ENCODE assay signal across 1 cellular context in the genomic region with DNA sequence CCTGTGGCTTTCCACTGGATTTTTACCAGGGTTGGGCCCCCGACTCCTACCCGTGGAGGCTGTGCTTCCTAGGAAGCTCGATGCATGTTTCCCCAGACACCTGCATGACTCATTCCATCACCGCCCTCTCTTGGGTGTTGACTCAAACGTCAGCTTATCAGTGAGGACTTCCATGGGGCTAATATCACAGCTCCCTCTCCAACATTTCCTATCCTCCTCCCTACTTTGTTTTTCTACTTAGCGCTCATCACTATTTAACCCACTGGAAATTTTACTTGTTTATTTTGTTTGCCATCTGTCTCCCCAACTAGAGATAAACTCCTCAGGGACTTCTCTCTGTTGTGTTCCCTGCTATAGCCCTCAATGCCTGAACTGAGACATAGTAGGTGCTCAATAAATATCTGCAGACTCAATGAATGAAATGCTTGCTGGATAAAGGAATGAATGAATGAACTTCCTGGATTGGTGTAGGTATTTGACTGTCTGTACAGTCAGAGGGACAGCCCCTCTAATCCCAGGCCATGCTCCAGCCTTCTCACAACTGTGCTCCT.
TF ChIP-seq lines count a peak whose summit lies in the region.

No MANE protein-coding gene starts in this region.

TF ChIP-seq in K562, 482 proteins besides CTCF, POLR2A, EP300 and RAD21 (continued from another document and continues in another):
- TF ChIP-seq NFXL1 (CRISPR knock-in tag; IDR thresholded peaks at IDR 0.05) (no peak), BRD9 (IDR thresholded peaks at IDR 0.05; ENCODE audit: low read depth, partially characterized antibody) (no peak), CCAR2 (IDR thresholded peaks at IDR 0.05; ENCODE audit: low read depth, low read length) (no peak), ZFPM2 (CRISPR knock-in tag; IDR thresholded peaks at IDR 0.05) (no peak), ARHGAP35 (IDR thresholded peaks at IDR 0.05; ENCODE audit: partially characterized antibody) (no peak), HEY1 (CRISPR knock-in tag; IDR thresholded peaks at IDR 0.05; ENCODE audit: borderline replicate concordance) (no peak), ZNF3 (CRISPR knock-in tag; IDR thresholded peaks at IDR 0.05) (no peak), ZNF431 (CRISPR knock-in tag; IDR thresholded peaks at IDR 0.05) (no peak), E4F1 (CRISPR knock-in tag; IDR thresholded peaks at IDR 0.05; ENCODE audit: borderline replicate concordance) (no peak), SRSF7 (optimal IDR thresholded peaks at IDR 0.05; ENCODE audit: low read depth, low read length) (no peak), SREBF1 (IDR thresholded peaks at IDR 0.05; ENCODE audit: borderline replicate concordance, low read depth, low read length) (no peak), HMG20B (CRISPR knock-in tag; IDR thresholded peaks at IDR 0.05) (no peak), ZNF212 (CRISPR knock-in tag; IDR thresholded peaks at IDR 0.05) (no peak), MCM7 (IDR thresholded peaks at IDR 0.05) (no peak), CBX5 (IDR thresholded peaks at IDR 0.05; ENCODE audit: borderline replicate concordance, low read depth) (no peak), NR2C2 (CRISPR knock-in tag; IDR thresholded peaks at IDR 0.05) (no peak), NR2C2 (tag; IDR thresholded peaks at IDR 0.05) (no peak), CGGBP1 (CRISPR knock-in tag; IDR thresholded peaks at IDR 0.05) (no peak), GATA2 (CRISPR knock-in tag; IDR thresholded peaks at IDR 0.05) (no peak)
- TF ChIP-seq, protein P1, sequence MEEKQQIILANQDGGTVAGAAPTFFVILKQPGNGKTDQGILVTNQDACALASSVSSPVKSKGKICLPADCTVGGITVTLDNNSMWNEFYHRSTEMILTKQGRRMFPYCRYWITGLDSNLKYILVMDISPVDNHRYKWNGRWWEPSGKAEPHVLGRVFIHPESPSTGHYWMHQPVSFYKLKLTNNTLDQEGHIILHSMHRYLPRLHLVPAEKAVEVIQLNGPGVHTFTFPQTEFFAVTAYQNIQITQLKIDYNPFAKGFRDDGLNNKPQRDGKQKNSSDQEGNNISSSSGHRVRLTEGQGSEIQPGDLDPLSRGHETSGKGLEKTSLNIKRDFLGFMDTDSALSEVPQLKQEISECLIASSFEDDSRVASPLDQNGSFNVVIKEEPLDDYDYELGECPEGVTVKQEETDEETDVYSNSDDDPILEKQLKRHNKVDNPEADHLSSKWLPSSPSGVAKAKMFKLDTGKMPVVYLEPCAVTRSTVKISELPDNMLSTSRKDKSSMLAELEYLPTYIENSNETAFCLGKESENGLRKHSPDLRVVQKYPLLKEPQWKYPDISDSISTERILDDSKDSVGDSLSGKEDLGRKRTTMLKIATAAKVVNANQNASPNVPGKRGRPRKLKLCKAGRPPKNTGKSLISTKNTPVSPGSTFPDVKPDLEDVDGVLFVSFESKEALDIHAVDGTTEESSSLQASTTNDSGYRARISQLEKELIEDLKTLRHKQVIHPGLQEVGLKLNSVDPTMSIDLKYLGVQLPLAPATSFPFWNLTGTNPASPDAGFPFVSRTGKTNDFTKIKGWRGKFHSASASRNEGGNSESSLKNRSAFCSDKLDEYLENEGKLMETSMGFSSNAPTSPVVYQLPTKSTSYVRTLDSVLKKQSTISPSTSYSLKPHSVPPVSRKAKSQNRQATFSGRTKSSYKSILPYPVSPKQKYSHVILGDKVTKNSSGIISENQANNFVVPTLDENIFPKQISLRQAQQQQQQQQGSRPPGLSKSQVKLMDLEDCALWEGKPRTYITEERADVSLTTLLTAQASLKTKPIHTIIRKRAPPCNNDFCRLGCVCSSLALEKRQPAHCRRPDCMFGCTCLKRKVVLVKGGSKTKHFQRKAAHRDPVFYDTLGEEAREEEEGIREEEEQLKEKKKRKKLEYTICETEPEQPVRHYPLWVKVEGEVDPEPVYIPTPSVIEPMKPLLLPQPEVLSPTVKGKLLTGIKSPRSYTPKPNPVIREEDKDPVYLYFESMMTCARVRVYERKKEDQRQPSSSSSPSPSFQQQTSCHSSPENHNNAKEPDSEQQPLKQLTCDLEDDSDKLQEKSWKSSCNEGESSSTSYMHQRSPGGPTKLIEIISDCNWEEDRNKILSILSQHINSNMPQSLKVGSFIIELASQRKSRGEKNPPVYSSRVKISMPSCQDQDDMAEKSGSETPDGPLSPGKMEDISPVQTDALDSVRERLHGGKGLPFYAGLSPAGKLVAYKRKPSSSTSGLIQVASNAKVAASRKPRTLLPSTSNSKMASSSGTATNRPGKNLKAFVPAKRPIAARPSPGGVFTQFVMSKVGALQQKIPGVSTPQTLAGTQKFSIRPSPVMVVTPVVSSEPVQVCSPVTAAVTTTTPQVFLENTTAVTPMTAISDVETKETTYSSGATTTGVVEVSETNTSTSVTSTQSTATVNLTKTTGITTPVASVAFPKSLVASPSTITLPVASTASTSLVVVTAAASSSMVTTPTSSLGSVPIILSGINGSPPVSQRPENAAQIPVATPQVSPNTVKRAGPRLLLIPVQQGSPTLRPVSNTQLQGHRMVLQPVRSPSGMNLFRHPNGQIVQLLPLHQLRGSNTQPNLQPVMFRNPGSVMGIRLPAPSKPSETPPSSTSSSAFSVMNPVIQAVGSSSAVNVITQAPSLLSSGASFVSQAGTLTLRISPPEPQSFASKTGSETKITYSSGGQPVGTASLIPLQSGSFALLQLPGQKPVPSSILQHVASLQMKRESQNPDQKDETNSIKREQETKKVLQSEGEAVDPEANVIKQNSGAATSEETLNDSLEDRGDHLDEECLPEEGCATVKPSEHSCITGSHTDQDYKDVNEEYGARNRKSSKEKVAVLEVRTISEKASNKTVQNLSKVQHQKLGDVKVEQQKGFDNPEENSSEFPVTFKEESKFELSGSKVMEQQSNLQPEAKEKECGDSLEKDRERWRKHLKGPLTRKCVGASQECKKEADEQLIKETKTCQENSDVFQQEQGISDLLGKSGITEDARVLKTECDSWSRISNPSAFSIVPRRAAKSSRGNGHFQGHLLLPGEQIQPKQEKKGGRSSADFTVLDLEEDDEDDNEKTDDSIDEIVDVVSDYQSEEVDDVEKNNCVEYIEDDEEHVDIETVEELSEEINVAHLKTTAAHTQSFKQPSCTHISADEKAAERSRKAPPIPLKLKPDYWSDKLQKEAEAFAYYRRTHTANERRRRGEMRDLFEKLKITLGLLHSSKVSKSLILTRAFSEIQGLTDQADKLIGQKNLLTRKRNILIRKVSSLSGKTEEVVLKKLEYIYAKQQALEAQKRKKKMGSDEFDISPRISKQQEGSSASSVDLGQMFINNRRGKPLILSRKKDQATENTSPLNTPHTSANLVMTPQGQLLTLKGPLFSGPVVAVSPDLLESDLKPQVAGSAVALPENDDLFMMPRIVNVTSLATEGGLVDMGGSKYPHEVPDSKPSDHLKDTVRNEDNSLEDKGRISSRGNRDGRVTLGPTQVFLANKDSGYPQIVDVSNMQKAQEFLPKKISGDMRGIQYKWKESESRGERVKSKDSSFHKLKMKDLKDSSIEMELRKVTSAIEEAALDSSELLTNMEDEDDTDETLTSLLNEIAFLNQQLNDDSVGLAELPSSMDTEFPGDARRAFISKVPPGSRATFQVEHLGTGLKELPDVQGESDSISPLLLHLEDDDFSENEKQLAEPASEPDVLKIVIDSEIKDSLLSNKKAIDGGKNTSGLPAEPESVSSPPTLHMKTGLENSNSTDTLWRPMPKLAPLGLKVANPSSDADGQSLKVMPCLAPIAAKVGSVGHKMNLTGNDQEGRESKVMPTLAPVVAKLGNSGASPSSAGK (IDR thresholded peaks at IDR 0.05), result no peak
- TF ChIP-seq, protein P2, sequence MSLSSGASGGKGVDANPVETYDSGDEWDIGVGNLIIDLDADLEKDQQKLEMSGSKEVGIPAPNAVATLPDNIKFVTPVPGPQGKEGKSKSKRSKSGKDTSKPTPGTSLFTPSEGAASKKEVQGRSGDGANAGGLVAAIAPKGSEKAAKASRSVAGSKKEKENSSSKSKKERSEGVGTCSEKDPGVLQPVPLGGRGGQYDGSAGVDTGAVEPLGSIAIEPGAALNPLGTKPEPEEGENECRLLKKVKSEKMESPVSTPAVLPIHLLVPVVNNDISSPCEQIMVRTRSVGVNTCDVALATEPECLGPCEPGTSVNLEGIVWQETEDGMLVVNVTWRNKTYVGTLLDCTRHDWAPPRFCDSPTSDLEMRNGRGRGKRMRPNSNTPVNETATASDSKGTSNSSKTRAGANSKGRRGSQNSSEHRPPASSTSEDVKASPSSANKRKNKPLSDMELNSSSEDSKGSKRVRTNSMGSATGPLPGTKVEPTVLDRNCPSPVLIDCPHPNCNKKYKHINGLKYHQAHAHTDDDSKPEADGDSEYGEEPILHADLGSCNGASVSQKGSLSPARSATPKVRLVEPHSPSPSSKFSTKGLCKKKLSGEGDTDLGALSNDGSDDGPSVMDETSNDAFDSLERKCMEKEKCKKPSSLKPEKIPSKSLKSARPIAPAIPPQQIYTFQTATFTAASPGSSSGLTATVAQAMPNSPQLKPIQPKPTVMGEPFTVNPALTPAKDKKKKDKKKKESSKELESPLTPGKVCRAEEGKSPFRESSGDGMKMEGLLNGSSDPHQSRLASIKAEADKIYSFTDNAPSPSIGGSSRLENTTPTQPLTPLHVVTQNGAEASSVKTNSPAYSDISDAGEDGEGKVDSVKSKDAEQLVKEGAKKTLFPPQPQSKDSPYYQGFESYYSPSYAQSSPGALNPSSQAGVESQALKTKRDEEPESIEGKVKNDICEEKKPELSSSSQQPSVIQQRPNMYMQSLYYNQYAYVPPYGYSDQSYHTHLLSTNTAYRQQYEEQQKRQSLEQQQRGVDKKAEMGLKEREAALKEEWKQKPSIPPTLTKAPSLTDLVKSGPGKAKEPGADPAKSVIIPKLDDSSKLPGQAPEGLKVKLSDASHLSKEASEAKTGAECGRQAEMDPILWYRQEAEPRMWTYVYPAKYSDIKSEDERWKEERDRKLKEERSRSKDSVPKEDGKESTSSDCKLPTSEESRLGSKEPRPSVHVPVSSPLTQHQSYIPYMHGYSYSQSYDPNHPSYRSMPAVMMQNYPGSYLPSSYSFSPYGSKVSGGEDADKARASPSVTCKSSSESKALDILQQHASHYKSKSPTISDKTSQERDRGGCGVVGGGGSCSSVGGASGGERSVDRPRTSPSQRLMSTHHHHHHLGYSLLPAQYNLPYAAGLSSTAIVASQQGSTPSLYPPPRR (CRISPR knock-in tag; IDR thresholded peaks at IDR 0.05; ENCODE audit: borderline replicate concordance), result no peak
- TF ChIP-seq, protein P3, sequence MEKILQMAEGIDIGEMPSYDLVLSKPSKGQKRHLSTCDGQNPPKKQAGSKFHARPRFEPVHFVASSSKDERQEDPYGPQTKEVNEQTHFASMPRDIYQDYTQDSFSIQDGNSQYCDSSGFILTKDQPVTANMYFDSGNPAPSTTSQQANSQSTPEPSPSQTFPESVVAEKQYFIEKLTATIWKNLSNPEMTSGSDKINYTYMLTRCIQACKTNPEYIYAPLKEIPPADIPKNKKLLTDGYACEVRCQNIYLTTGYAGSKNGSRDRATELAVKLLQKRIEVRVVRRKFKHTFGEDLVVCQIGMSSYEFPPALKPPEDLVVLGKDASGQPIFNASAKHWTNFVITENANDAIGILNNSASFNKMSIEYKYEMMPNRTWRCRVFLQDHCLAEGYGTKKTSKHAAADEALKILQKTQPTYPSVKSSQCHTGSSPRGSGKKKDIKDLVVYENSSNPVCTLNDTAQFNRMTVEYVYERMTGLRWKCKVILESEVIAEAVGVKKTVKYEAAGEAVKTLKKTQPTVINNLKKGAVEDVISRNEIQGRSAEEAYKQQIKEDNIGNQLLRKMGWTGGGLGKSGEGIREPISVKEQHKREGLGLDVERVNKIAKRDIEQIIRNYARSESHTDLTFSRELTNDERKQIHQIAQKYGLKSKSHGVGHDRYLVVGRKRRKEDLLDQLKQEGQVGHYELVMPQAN (IDR thresholded peaks at IDR 0.05; ENCODE audit: borderline replicate concordance), result no peak
